1 cellular context compared by ENCODE assay signal in the genomic region with DNA sequence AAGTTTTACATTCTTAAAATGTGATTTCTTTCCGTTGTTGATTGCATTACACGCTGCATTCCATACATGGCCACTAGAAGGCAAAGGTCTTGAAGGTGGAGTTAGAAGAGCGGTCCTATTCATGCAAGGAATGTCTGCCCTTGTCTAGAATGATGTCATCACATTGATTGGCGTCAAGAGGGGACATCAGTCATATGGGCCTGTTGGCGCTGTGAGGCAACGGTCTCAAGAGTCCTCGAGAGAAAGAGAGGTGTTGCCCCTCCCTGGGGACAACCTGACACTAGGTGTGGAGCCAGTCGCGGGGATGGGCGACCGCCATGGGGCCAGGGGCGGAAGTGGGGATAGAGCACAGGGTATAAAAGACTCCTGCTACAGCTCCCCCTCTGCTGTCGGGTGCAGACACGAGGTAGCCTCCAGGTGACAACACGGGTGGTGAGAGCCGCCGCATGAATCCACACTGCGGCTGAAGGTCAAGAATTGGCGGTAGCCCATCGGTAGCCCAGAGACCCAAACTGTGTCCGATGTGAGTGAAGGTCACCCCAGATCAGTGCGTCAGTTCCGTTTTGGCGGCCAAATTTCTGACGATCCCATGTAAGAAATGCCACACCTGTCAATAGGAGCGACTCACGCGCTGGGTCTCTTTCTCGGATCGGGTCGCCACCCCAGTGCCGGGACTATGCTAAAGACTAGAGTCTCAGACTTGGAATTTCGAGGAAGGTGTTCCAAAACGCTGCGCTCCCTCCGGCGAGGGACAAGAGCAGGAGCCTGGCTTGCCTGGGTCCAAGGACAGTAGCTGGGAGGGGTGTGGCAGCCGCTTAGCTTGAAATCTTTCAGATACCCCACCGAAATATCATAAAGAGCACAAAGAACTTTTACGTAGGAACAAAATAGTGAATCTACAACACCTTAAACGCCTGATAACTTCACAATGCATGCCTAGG.
TF ChIP-seq lines count a peak whose summit lies in the region.

No MANE protein-coding gene starts in this region.

TF ChIP-seq in HepG2, 621 proteins besides CTCF, POLR2A, EP300 and RAD21 (continued from another document):
- TF ChIP-seq, protein P1, sequence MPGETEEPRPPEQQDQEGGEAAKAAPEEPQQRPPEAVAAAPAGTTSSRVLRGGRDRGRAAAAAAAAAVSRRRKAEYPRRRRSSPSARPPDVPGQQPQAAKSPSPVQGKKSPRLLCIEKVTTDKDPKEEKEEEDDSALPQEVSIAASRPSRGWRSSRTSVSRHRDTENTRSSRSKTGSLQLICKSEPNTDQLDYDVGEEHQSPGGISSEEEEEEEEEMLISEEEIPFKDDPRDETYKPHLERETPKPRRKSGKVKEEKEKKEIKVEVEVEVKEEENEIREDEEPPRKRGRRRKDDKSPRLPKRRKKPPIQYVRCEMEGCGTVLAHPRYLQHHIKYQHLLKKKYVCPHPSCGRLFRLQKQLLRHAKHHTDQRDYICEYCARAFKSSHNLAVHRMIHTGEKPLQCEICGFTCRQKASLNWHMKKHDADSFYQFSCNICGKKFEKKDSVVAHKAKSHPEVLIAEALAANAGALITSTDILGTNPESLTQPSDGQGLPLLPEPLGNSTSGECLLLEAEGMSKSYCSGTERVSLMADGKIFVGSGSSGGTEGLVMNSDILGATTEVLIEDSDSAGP (CRISPR knock-in tag; IDR thresholded peaks at IDR 0.05; ENCODE audit: borderline replicate concordance), result peak; percentile 32; the same call in 1 of the 2 replicates
- peak; percentile 31; the same call in 1 of the 2 replicates for TF ChIP-seq KDM5B (CRISPR knock-in tag; IDR thresholded peaks at IDR 0.05; ENCODE audit: borderline replicate concordance)
- 0 out of 2 replicates have a peak, but pooled peaks have one; percentile 2 for TF ChIP-seq CEBPB (IDR thresholded peaks at IDR 0.05; ENCODE audit: borderline replicate concordance, low read depth, low read length)
- TF ChIP-seq, protein P2, sequence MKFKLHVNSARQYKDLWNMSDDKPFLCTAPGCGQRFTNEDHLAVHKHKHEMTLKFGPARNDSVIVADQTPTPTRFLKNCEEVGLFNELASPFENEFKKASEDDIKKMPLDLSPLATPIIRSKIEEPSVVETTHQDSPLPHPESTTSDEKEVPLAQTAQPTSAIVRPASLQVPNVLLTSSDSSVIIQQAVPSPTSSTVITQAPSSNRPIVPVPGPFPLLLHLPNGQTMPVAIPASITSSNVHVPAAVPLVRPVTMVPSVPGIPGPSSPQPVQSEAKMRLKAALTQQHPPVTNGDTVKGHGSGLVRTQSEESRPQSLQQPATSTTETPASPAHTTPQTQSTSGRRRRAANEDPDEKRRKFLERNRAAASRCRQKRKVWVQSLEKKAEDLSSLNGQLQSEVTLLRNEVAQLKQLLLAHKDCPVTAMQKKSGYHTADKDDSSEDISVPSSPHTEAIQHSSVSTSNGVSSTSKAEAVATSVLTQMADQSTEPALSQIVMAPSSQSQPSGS (CRISPR knock-in tag; IDR thresholded peaks at IDR 0.05), result peak; percentile 65; the same call in 1 of the 2 replicates
- TF ChIP-seq, protein P3, sequence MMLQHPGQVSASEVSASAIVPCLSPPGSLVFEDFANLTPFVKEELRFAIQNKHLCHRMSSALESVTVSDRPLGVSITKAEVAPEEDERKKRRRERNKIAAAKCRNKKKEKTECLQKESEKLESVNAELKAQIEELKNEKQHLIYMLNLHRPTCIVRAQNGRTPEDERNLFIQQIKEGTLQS (CRISPR knock-in tag; IDR thresholded peaks at IDR 0.05), result 0 out of 2 replicates have a peak, but pooled peaks have one; percentile 33
- no peak for TF ChIP-seq DNMT3B (CRISPR knock-in tag; conservative IDR thresholded peaks at IDR 0.05)
- peak; percentile 58 for TF ChIP-seq CREB1 (IDR thresholded peaks at IDR 0.05)
- no peak for TF ChIP-seq CREB1 (CRISPR knock-in tag; IDR thresholded peaks at IDR 0.05)
- TF ChIP-seq HOXA3 (CRISPR knock-in tag; IDR thresholded peaks at IDR 0.05), result 0 out of 2 replicates have a peak, but pooled peaks have one; percentile 10
- TF ChIP-seq, protein P4, sequence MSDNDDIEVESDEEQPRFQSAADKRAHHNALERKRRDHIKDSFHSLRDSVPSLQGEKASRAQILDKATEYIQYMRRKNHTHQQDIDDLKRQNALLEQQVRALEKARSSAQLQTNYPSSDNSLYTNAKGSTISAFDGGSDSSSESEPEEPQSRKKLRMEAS (IDR thresholded peaks at IDR 0.05), result 0 out of 2 replicates have a peak, but pooled peaks have one; percentile 17
